ENCODE assay signal across 20 cellular contexts in the genomic region with DNA sequence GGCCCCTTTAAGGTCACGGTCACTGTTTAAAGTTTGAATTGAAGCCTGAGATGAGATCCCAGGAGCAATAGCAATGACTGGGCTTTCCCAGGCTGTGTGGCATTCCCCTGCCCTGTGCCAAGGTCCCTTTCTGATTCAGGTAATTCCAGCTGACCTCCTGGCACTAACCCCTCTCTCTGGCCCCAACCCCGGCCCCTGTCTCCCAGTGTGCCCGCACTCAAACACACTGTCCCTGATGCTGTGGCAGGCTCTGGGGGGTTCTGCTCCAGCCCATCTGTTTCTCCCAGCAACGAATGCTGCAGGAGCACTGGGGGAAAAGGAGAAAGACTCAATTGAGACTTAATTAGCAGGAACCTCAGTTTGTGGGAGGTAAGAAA.
A peak's percentile ranks its signal among the peaks of the same experiment; 100 is the strongest.
DNase-seq lines count a peak whose midpoint lies in the region; ATAC-seq and TF ChIP-seq lines count a peak whose summit lies in the region.
"Had no signal": no experiment of that assay in that cellular context is flagged by ENCODE, and none has a peak within 500 bp of the region (broad histone marks: within the 10 kb centered on the region; RNA-seq: fewer than 3 reads in every experiment).

No MANE protein-coding gene starts in this region.

- no peak for TF ChIP-seq CTCF in heart left ventricle (IDR thresholded peaks at IDR 0.05)
- no peak for TF ChIP-seq CTCF in glutamatergic neuron (IDR thresholded peaks at IDR 0.05; ENCODE audit: partially characterized antibody, unreplicated experiment)
- no peak for TF ChIP-seq CTCF in mesothelial cell of epicardium (IDR thresholded peaks at IDR 0.05; ENCODE audit: unreplicated experiment)
- no peak for TF ChIP-seq CTCF in type B pancreatic cell (conservative IDR thresholded peaks at IDR 0.05)

- H3K27ac Mint-ChIP-seq in glutamatergic neuron (ENCODE audit: unreplicated experiment) (peak overlapping the region; percentile 14), mesothelial cell of epicardium (no peak overlapping the region), type B pancreatic cell (no peak overlapping the region)
- H3K27ac Mint-ChIP-seq: CD4-positive, CD25-positive, alpha-beta regulatory T cell had no signal

- intact Hi-C loops in heart left ventricle (cut with DNase I), result no loop called here
- intact Hi-C loops in cardiac septum (cut with DNase I), result loop anchor here (2.0 kb wide), 1 partner anchor 31 kb away; no protein-coding TSS in a partner anchor

- peaks cover 0 to 20% (median 4%) of the 10 kb centered on the region in 12 donors for H3K4me1 ChIP-seq in heart left ventricle
- H3K4me1 ChIP-seq: SJSA1 had no signal

- H3K27ac ChIP-seq in heart left ventricle, result peak overlapping the region in 8 of 12 donors; percentile 43 to 97 (median 80)
- H3K27ac ChIP-seq: HL-60, SJSA1 had no signal

- WGBS in heart left ventricle, 4 donors, result 50 to 58% (median 53%) methylated on average over 4 of the region's 4 CpGs

- H3K27me3 ChIP-seq in heart left ventricle, result no peaks in the 10 kb centered on the region
- H3K27me3 ChIP-seq: SJSA1 had no signal

- no peaks in the 10 kb centered on the region for H3K36me3 ChIP-seq in heart left ventricle

- H3K4me3 Mint-ChIP-seq in glutamatergic neuron (ENCODE audit: unreplicated experiment) (peak overlapping the region; percentile 33), mesothelial cell of epicardium (peak overlapping the region; percentile 36), type B pancreatic cell (peak overlapping the region; percentile 77)
- H3K4me3 Mint-ChIP-seq: CD4-positive, CD25-positive, alpha-beta regulatory T cell had no signal

- H3K4me1 Mint-ChIP-seq in glutamatergic neuron (ENCODE audit: low read depth, unreplicated experiment), result peaks cover 24% of the 10 kb centered on the region
- H3K4me1 Mint-ChIP-seq in mesothelial cell of epicardium, result peaks cover 27% of the 10 kb centered on the region
- H3K4me1 Mint-ChIP-seq in type B pancreatic cell (ENCODE audit: unreplicated experiment), result peaks cover 44% of the 10 kb centered on the region
- H3K4me1 Mint-ChIP-seq: CD4-positive, CD25-positive, alpha-beta regulatory T cell had no signal

- peak overlapping the region in 6 of 12 donors; percentile 16 to 37 (median 30) for H3K4me3 ChIP-seq in heart left ventricle
- H3K4me3 ChIP-seq: GM12878, SJSA1 had no signal

- ATAC-seq in heart left ventricle (peak in 3 of 4 donors; percentile 21 to 54 (median 45)), HG03025 (IDR thresholded peaks at IDR 0.05; ENCODE audit: low FRiP score, unreplicated experiment) (no peak)
- ATAC-seq: GM12878, Panc1 had no signal

- DNase-seq in heart left ventricle (no peak), cardiac septum (ENCODE audit: low spot score) (no peak), glutamatergic neuron (no peak), mesothelial cell of epicardium (ENCODE audit: low spot score in 2 of 2, unreplicated experiment in 2 of 2) (no peak), type B pancreatic cell (ENCODE audit: extremely low spot score, unreplicated experiment) (no peak), cerebellum (ENCODE audit: low spot score) (no peak), retina (no peak)
- DNase-seq: CD4-positive, CD25-positive, alpha-beta regulatory T cell; DMS79 treated with DMSO at 0.1 percent for 48 hours; H7; KG1; NCI-H1092; NCI-H1436; NCI-H1930; NCI-H748 treated with DMSO at 0.1 percent for 48 hours had no signal

- H3K27me3 Mint-ChIP-seq in glutamatergic neuron (ENCODE audit: unreplicated experiment), result peaks cover 7% of the 10 kb centered on the region
- peaks cover 64% of the 10 kb centered on the region for H3K27me3 Mint-ChIP-seq in mesothelial cell of epicardium (ENCODE audit: low read depth)
- peaks cover 63% of the 10 kb centered on the region for H3K27me3 Mint-ChIP-seq in type B pancreatic cell

- H3K9me3 Mint-ChIP-seq in glutamatergic neuron (ENCODE audit: unreplicated experiment), result no peaks in the 10 kb centered on the region
- H3K9me3 Mint-ChIP-seq in mesothelial cell of epicardium, result no peaks in the 10 kb centered on the region
- no peaks in the 10 kb centered on the region for H3K9me3 Mint-ChIP-seq in type B pancreatic cell
- H3K9me3 Mint-ChIP-seq: CD4-positive, CD25-positive, alpha-beta regulatory T cell had no signal

- no peaks in the 10 kb centered on the region for H3K9me3 ChIP-seq in heart left ventricle
- H3K9me3 ChIP-seq: SJSA1 had no signal

- TF ChIP-seq POLR2A in heart left ventricle (IDR thresholded peaks at IDR 0.05), result no peak

- no peaks in the 10 kb centered on the region for H3K36me3 Mint-ChIP-seq in glutamatergic neuron (ENCODE audit: unreplicated experiment)
- H3K36me3 Mint-ChIP-seq in mesothelial cell of epicardium, result no peaks in the 10 kb centered on the region
- H3K36me3 Mint-ChIP-seq in type B pancreatic cell, result no peaks in the 10 kb centered on the region
- H3K36me3 Mint-ChIP-seq: CD4-positive, CD25-positive, alpha-beta regulatory T cell had no signal
